In the genomic region with DNA sequence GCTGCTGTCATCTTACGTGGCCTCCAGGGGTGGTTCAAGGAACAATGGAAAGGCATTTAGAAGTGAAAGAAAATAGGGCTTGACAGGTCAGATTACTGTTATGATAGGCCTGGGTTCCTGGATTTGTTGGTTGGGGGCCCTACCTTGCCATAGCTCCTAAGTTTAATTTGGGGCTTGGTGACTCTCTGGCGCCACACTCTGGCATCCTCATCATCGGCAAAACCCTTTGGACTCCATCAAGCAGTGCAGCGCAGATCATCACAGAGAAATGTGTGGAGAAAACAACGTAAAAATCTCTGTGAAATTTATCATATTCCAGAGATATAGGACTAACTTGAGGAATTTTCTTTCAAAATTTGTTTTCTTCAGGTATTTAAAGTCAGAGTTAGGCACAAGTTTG, we compare ENCODE assay signal across 8 cellular contexts. TPM values are rescaled to one million over a fixed set of nuclear protein-coding genes. Genes with fewer than 3 reads are reported as not detected.
DNase-seq lines count a peak whose midpoint lies in the region; ATAC-seq and TF ChIP-seq lines count a peak whose summit lies in the region.

No MANE protein-coding gene starts in this region.

- H3K4me1 Mint-ChIP-seq in CD8-positive, alpha-beta T cell (ENCODE audit: low read depth), result no peaks in the 10 kb centered on the region
- no peaks in the 10 kb centered on the region for H3K4me1 Mint-ChIP-seq in endodermal cell
- no peaks in the 10 kb centered on the region for H3K4me1 Mint-ChIP-seq in natural killer cell

- no peaks in the 10 kb centered on the region for H3K27me3 Mint-ChIP-seq in CD8-positive, alpha-beta T cell (ENCODE audit: low read depth)
- H3K27me3 Mint-ChIP-seq in endodermal cell (ENCODE audit: insufficient read depth), result no peaks in the 10 kb centered on the region
- peaks cover 3 to 5% of the 10 kb centered on the region in 2 donors for H3K27me3 Mint-ChIP-seq in natural killer cell (ENCODE audit: low read depth in 2 of 2)

- H3K4me1 ChIP-seq in CD8-positive, alpha-beta T cell (ENCODE audit: insufficient read depth, low read length), result no peaks in the 10 kb centered on the region
- H3K4me1 ChIP-seq in endodermal cell (ENCODE audit: control insufficient read depth, insufficient read depth, low read length) (no peaks in the 10 kb centered on the region), thoracic aorta (ENCODE audit: control insufficient read depth in 1 of 2, low read depth in 2 of 2) (peaks cover 0 to 4% of the 10 kb centered on the region in 2 donors)

- peak; percentile 67 for ATAC-seq in CD8-positive, alpha-beta T cell
- ATAC-seq in natural killer cell (peak; percentile 61 to 73 (median 69)), thoracic aorta (ENCODE audit: insufficient number of reproducible peaks, low FRiP score, low read depth) (no peak), omental fat pad (ENCODE audit: low FRiP score) (no peak)

- H3K4me3 ChIP-seq in CD8-positive, alpha-beta T cell (ENCODE audit: low read depth, low read length), result no peak overlapping the region
- no peak overlapping the region for H3K4me3 ChIP-seq in endodermal cell (ENCODE audit: low read length)
- no peak overlapping the region for H3K4me3 ChIP-seq in thoracic aorta

- H3K36me3 Mint-ChIP-seq in CD8-positive, alpha-beta T cell, result no peaks in the 10 kb centered on the region
- no peaks in the 10 kb centered on the region for H3K36me3 Mint-ChIP-seq in endodermal cell (ENCODE audit: low read depth)
- no peaks in the 10 kb centered on the region for H3K36me3 Mint-ChIP-seq in natural killer cell

- no peaks in the 10 kb centered on the region for H3K9me3 Mint-ChIP-seq in CD8-positive, alpha-beta T cell
- H3K9me3 Mint-ChIP-seq in endodermal cell (no peaks in the 10 kb centered on the region), natural killer cell (no peaks in the 10 kb centered on the region)

- CTCF ChIA-PET in CD8-positive, alpha-beta T cell (lab: Charles Lee), result interaction anchor here (0.6 to 5.5 kb wide), 22 partner anchors 8 to 552 kb away, joined by 3 to 63 read pairs (median 4); no protein-coding TSS in a partner anchor

- peak; percentile 62 for TF ChIP-seq CTCF in CD8-positive, alpha-beta T cell (IDR thresholded peaks at IDR 0.05)
- TF ChIP-seq CTCF in endodermal cell (conservative IDR thresholded peaks at IDR 0.05) (peak; percentile 88), natural killer cell (IDR thresholded peaks at IDR 0.05) (peak; percentile 70), thoracic aorta (IDR thresholded peaks at IDR 0.05) (peak; percentile 27), omental fat pad (IDR thresholded peaks at IDR 0.05) (peak in 1 of 3 donors; percentile 15)

- no peak overlapping the region for H3K27ac Mint-ChIP-seq in CD8-positive, alpha-beta T cell
- no peak overlapping the region for H3K27ac Mint-ChIP-seq in endodermal cell
- H3K27ac Mint-ChIP-seq in natural killer cell, result no peak overlapping the region

- H3K4me3 Mint-ChIP-seq in CD8-positive, alpha-beta T cell, result no peak overlapping the region
- H3K4me3 Mint-ChIP-seq in endodermal cell, result no peak overlapping the region
- H3K4me3 Mint-ChIP-seq in natural killer cell, result no peak overlapping the region

- WGBS in endodermal cell (ENCODE audit: insufficient coverage in 1 of 2, insufficient read length in 1 of 2), 2 experiments, result 64 to 90% methylated on average over 2 to 5 of the region's 5 CpGs

- H3K27me3 ChIP-seq in CD8-positive, alpha-beta T cell (ENCODE audit: insufficient read depth, low read length), result no peaks in the 10 kb centered on the region
- H3K27me3 ChIP-seq in endodermal cell (ENCODE audit: control insufficient read depth, insufficient read depth, low read length, poor library complexity, severe bottlenecking) (no peaks in the 10 kb centered on the region), thoracic aorta (replicated peaks; ENCODE audit: insufficient read depth) (no peaks in the 10 kb centered on the region)

- POLR2A ChIA-PET in CD8-positive, alpha-beta T cell (lab: Charles Lee), result no interaction called here

- intact Hi-C loops in CD8-positive, alpha-beta T cell (cut with DNase I, micrococcal nuclease), result loop anchor here (1.0 to 10.0 kb wide), 9 partner anchors 122 to 552 kb away; no protein-coding TSS in a partner anchor
- intact Hi-C loops in natural killer cell (cut with micrococcal nuclease), result loop anchor here (1.0 to 5.0 kb wide), 3 partner anchors 334 to 550 kb away; no protein-coding TSS in a partner anchor

- peak; percentile 10 to 64 (median 45) for DNase-seq in CD8-positive, alpha-beta T cell
- DNase-seq in HK-2 (ENCODE audit: unreplicated experiment), result peak; percentile 6
- DNase-seq in activated CD4-positive, alpha-beta T cell treated with anti-CD3 and anti-CD28 coated beads, Interleukin-2, amount 50 U/mL, for 24 hours (ENCODE audit: low read depth in 1 of 2, low spot score in 1 of 2), result peak; percentile 16 to 26
- DNase-seq in endodermal cell, result peak; percentile 85
- peak; percentile 31 for DNase-seq in natural killer cell
- DNase-seq in thoracic aorta (ENCODE audit: low spot score), result no peak
- no peak for DNase-seq in foreskin melanocyte
- no peak for DNase-seq in omental fat pad (ENCODE audit: low spot score)

- no peaks in the 10 kb centered on the region for H3K9me3 ChIP-seq in CD8-positive, alpha-beta T cell (ENCODE audit: low read length)
- no peaks in the 10 kb centered on the region for H3K9me3 ChIP-seq in endodermal cell (ENCODE audit: control insufficient read depth, low read length)
- no peaks in the 10 kb centered on the region for H3K9me3 ChIP-seq in thoracic aorta

- no peaks in the 10 kb centered on the region for H3K36me3 ChIP-seq in CD8-positive, alpha-beta T cell (ENCODE audit: insufficient read depth, low read length)
- no peaks in the 10 kb centered on the region for H3K36me3 ChIP-seq in endodermal cell (ENCODE audit: control insufficient read depth, insufficient read depth, low read length)
- no peaks in the 10 kb centered on the region for H3K36me3 ChIP-seq in thoracic aorta

- H3K9ac ChIP-seq in endodermal cell (ENCODE audit: extremely low read depth, low read length, poor library complexity, severe bottlenecking), result no peak overlapping the region

- H3K27ac ChIP-seq in CD8-positive, alpha-beta T cell (ENCODE audit: low read depth, low read length), result no peak overlapping the region
- H3K27ac ChIP-seq in endodermal cell (ENCODE audit: low read depth, low read length) (no peak overlapping the region), thoracic aorta (no peak overlapping the region)

RNA-seq across cellular contexts. Expression of a gene that starts 33.6 kb away (rescaled TPM):
- total RNA-seq in CD8-positive, alpha-beta T cell, result 1 to 10 TPM; 5.0 to 7.1 TPM
- total RNA-seq in endodermal cell, result 10 to 100 TPM; 23.0 to 25.2 TPM
- 26.2 TPM for polyA plus RNA-seq in endodermal cell (2013, experiment 1 of 2)
- 25.1 TPM for polyA plus RNA-seq in endodermal cell (2013, experiment 2 of 2)
- total RNA-seq in natural killer cell, result 1 to 10 TPM; 5.6 to 8.9 (median 6.2) TPM
- 10 to 100 TPM; 32.9 to 53.6 TPM for total RNA-seq in thoracic aorta
- total RNA-seq in omental fat pad, result 10 to 100 TPM; 18.1 to 47.3 (median 22.9) TPM

Comparison
In these comparisons a context has a peak if more than half of its experiments do, and no peak if none do; other contexts are left out.
1. ATAC-seq: peak in CD8-positive, alpha-beta T cell (single experiment) and natural killer cell (3 of 3); none in thoracic aorta (single experiment) and omental fat pad (single experiment).
2. DNase-seq: peak in CD8-positive, alpha-beta T cell (7 of 7), HK-2 (single experiment), activated CD4-positive, alpha-beta T cell treated with anti-CD3 and anti-CD28 coated beads, Interleukin-2, amount 50 U/mL, for 24 hours (2 of 2), endodermal cell (single experiment) and natural killer cell (single experiment); none in thoracic aorta (single experiment), foreskin melanocyte (single experiment) and omental fat pad (single experiment).